ENCODE assay signal across 18 cellular contexts in genomic region chr1:109628540-109629321, GRCh38. TPM values are rescaled to one million over a fixed set of nuclear protein-coding genes. Genes with fewer than 3 reads are reported as not detected.
DNase-seq lines count a peak whose midpoint lies in the region; ATAC-seq and TF ChIP-seq lines count a peak whose summit lies in the region.
"Had no signal": no experiment of that assay in that cellular context is flagged by ENCODE, and none has a peak within 500 bp of the region (broad histone marks: within the 10 kb centered on the region; RNA-seq: fewer than 3 reads in every experiment).

No MANE protein-coding gene starts in this region.

- no peak for TF ChIP-seq CTCF in colonic mucosa (IDR thresholded peaks at IDR 0.05)
- no peak for TF ChIP-seq CTCF in natural killer cell (IDR thresholded peaks at IDR 0.05)

- no peak overlapping the region for H3K56ac ChIP-seq in mesendoderm (ENCODE audit: low read length)

- WGBS in mesendoderm (ENCODE audit: extremely low coverage, insufficient coverage, low lambda C conversion rate), result no CpG with 5 or more reads among the region's 23 CpGs

- intact Hi-C loops in colonic mucosa (cut with DNase I) (no loop called here), natural killer cell (cut with micrococcal nuclease) (no loop called here)

- peaks cover 7 to 18% of the 10 kb centered on the region in 2 donors for H3K4me1 Mint-ChIP-seq in natural killer cell

- no peak overlapping the region for H3K23ac ChIP-seq in mesendoderm (ENCODE audit: low read length)

- no peak overlapping the region for H3K9ac ChIP-seq in colonic mucosa (ENCODE audit: low read depth in 2 of 2, low read length in 2 of 2)
- no peak overlapping the region for H3K9ac ChIP-seq in mesendoderm (ENCODE audit: low read length)

- no peak overlapping the region for H4K8ac ChIP-seq in mesendoderm (ENCODE audit: low read depth, low read length)

- H3K4me2 ChIP-seq in mesendoderm (ENCODE audit: low read length), result no peak overlapping the region

- H3K4me3 ChIP-seq in colonic mucosa, result no peak overlapping the region
- no peak overlapping the region for H3K4me3 ChIP-seq in mesendoderm (ENCODE audit: low read length)
- H3K4me3 ChIP-seq: ovary, SJSA1, skin epidermis had no signal

- no peak overlapping the region for H2BK15ac ChIP-seq in mesendoderm (replicated peaks; ENCODE audit: low read depth)

- no peak overlapping the region for H4K5ac ChIP-seq in mesendoderm (ENCODE audit: low read length)

- H3K36me3 ChIP-seq in colonic mucosa (no peaks in the 10 kb centered on the region), mesendoderm (ENCODE audit: control insufficient read depth, insufficient read depth, low read length) (peaks cover 6% of the 10 kb centered on the region)
- H3K36me3 ChIP-seq: ovary had no signal

- H3K27me3 Mint-ChIP-seq in natural killer cell (ENCODE audit: low read depth in 2 of 2), result no peaks in the 10 kb centered on the region
- H3K27me3 Mint-ChIP-seq: CD4-positive, alpha-beta memory T cell; stimulated activated naive CD8-positive, alpha-beta T cell treated with anti-CD3 and anti-CD28 coated beads, Interleukin-15, Interleukin-2, amounts not matched to agents 100 ng/mL and 50 ng/mL, for 24 hours had no signal

- peaks cover 4% of the 10 kb centered on the region for H3K79me1 ChIP-seq in mesendoderm (ENCODE audit: low read length)

- no peak overlapping the region for H3K4ac ChIP-seq in mesendoderm (ENCODE audit: low read depth, low read length)

- H3K9me3 ChIP-seq in colonic mucosa, result no peaks in the 10 kb centered on the region
- H3K9me3 ChIP-seq: ovary, SJSA1 had no signal

- H3K27ac Mint-ChIP-seq in natural killer cell, result peak overlapping the region in 1 of 2 donors; percentile 35
- H3K27ac Mint-ChIP-seq: stimulated activated naive CD8-positive, alpha-beta T cell treated with anti-CD3 and anti-CD28 coated beads, Interleukin-15, Interleukin-2, amounts not matched to agents 100 ng/mL and 50 ng/mL, for 24 hours had no signal

- H3K27ac ChIP-seq in colonic mucosa (no peak overlapping the region), mesendoderm (ENCODE audit: low read depth, low read length) (no peak overlapping the region)
- H3K27ac ChIP-seq: ovary, SJSA1, skin epidermis, WERI-Rb-1 had no signal

- no peak overlapping the region for H2BK5ac ChIP-seq in mesendoderm (ENCODE audit: low read length)

- no peak overlapping the region for H3K18ac ChIP-seq in mesendoderm (ENCODE audit: low read length)

- H3K4me1 ChIP-seq in colonic mucosa (peaks cover 11% of the 10 kb centered on the region), mesendoderm (ENCODE audit: control insufficient read depth, low read depth, low read length) (no peaks in the 10 kb centered on the region)
- H3K4me1 ChIP-seq: SJSA1 had no signal

- peak; percentile 42 for DNase-seq in NCI-H2196 (lab: John Stamatoyannopoulos, UW; ENCODE audit: unreplicated experiment)
- no peak for DNase-seq in NCI-H2196 treated with DMSO at 0.1 percent for 48 hours (lab: John Stamatoyannopoulos, UW; ENCODE audit: unreplicated experiment)
- peak; percentile 70 for DNase-seq in M059J (ENCODE audit: low read depth)
- DNase-seq in colonic mucosa, result peak; percentile 22
- DNase-seq in mesendoderm, result peak; percentile 66
- DNase-seq in natural killer cell, result no peak
- no peak for DNase-seq in cerebellar nuclear complex (lab: John Stamatoyannopoulos, UW)
- no peak for DNase-seq in NCI-H2227 treated with DMSO at 0.1 percent for 48 hours (lab: John Stamatoyannopoulos, UW)
- DNase-seq: CD4-positive, alpha-beta memory T cell; GDM1; NCI-H2081 treated with DMSO at 0.1 percent for 48 hours; WERI-Rb-1 had no signal

- H2BK120ac ChIP-seq in mesendoderm (ENCODE audit: low read depth, low read length), result no peak overlapping the region

- no peaks in the 10 kb centered on the region for H3K27me3 ChIP-seq in colonic mucosa
- H3K27me3 ChIP-seq in mesendoderm (ENCODE audit: insufficient read depth, low read length, poor library complexity), result no peaks in the 10 kb centered on the region
- H3K27me3 ChIP-seq: ovary, SJSA1 had no signal

- H3K9me3 Mint-ChIP-seq in natural killer cell, result no peaks in the 10 kb centered on the region
- H3K9me3 Mint-ChIP-seq: CD4-positive, alpha-beta memory T cell; stimulated activated naive CD8-positive, alpha-beta T cell treated with anti-CD3 and anti-CD28 coated beads, Interleukin-15, Interleukin-2, amounts not matched to agents 100 ng/mL and 50 ng/mL, for 24 hours had no signal

- no peak overlapping the region for H3K4me3 Mint-ChIP-seq in natural killer cell
- H3K4me3 Mint-ChIP-seq: CD4-positive, alpha-beta memory T cell; stimulated activated naive CD8-positive, alpha-beta T cell treated with anti-CD3 and anti-CD28 coated beads, Interleukin-15, Interleukin-2, amounts not matched to agents 100 ng/mL and 50 ng/mL, for 24 hours had no signal

- H3K79me2 ChIP-seq in mesendoderm (ENCODE audit: control insufficient read depth, insufficient read depth, low read length), result peaks cover 2% of the 10 kb centered on the region

- no peaks in the 10 kb centered on the region for H3K36me3 Mint-ChIP-seq in natural killer cell

- no peak overlapping the region for H2AK5ac ChIP-seq in mesendoderm (ENCODE audit: low read length)

- ATAC-seq in natural killer cell, result no peak

RNA-seq across cellular contexts. Expression of gene AMPD2, which starts 9.1 kb away (rescaled TPM):
- total RNA-seq in M059J (2014; rRNA removed; shearing (Covaris generic)), result 86.0 and 106 TPM in 2 replicates
- 10 to 100 TPM; 28.0 to 60.3 TPM for total RNA-seq in colonic mucosa
- polyA plus RNA-seq in mesendoderm (2013, experiment 1 of 2), result 26.9 TPM
- 26.2 TPM for polyA plus RNA-seq in mesendoderm (2013, experiment 2 of 2)
- 100 to 1,000 TPM; 200 to 271 (median 243) TPM for total RNA-seq in natural killer cell

RNA-seq across cellular contexts. Expression of gene GNAT2, which starts 9.3 kb away (rescaled TPM):
- 0.12 TPM in 1 of 2 replicates, not detected in the other for total RNA-seq in M059J (2014; rRNA removed; shearing (Covaris generic))
- total RNA-seq in colonic mucosa, result under 1 TPM in 1 of 2 donors, not detected in 1; 0.32 TPM
- polyA plus RNA-seq in mesendoderm (2013, experiment 1 of 2), result 0.13 TPM
- polyA plus RNA-seq in mesendoderm (2013, experiment 2 of 2), result 0.25 TPM
- total RNA-seq in natural killer cell, result not detected
- total RNA-seq: CD4-positive, alpha-beta memory T cell; ovary; urinary bladder had no signal
- polyA plus RNA-seq: CD4-positive, alpha-beta memory T cell; ovary; urinary bladder had no signal

RNA-seq across cellular contexts. Expression of gene GSTM4, which starts 27.2 kb away (rescaled TPM):
- total RNA-seq in M059J (2014; rRNA removed; shearing (Covaris generic)), result 23.8 and 37.4 TPM in 2 replicates
- total RNA-seq in colonic mucosa (10 to 100 TPM; 62.6 to 77.4 TPM), natural killer cell (10 to 100 TPM; 20.5 to 48.8 (median 47.1) TPM)
- polyA plus RNA-seq in mesendoderm (2013, experiment 1 of 2), result 9.2 TPM
- 9.5 TPM for polyA plus RNA-seq in mesendoderm (2013, experiment 2 of 2)

RNA-seq across cellular contexts. Expression of gene GSTM2, which starts 39.1 kb away (rescaled TPM):
- total RNA-seq in M059J (2014; rRNA removed; shearing (Covaris generic)), result 10.7 and 17.4 TPM in 2 replicates
- 10 to 100 TPM; 18.5 to 20.7 TPM for total RNA-seq in colonic mucosa
- 10.1 TPM for polyA plus RNA-seq in mesendoderm (2013, experiment 1 of 2)
- 10.5 TPM for polyA plus RNA-seq in mesendoderm (2013, experiment 2 of 2)
- total RNA-seq in natural killer cell, result 100 to 1,000 TPM; 142 to 315 (median 205) TPM

RNA-seq across cellular contexts. Expression of gene GSTM1, which starts 58.9 kb away (rescaled TPM):
- total RNA-seq in M059J (2014; rRNA removed; shearing (Covaris generic)), result not detected in 2 replicates
- total RNA-seq in colonic mucosa (10 to 100 TPM in 1 of 2 donors, not detected in 1; 46.1 TPM), natural killer cell (10 to 100 TPM in 2 of 3 donors, not detected in 1; 31.9 to 34.7 TPM)
- polyA plus RNA-seq in mesendoderm (2013, experiment 1 of 2), result 25.3 TPM
- 23.1 TPM for polyA plus RNA-seq in mesendoderm (2013, experiment 2 of 2)
- total RNA-seq: CD4-positive, alpha-beta memory T cell; dermis microvascular lymphatic vessel endothelial cell; urinary bladder had no signal

Comparison
In these comparisons a context has a peak if more than half of its experiments do, and no peak if none do; other contexts are left out.
1. DNase-seq: peak in NCI-H2196 (single experiment), M059J (single experiment), colonic mucosa (single experiment) and mesendoderm (single experiment); none in NCI-H2196 treated with DMSO at 0.1 percent for 48 hours (single experiment), natural killer cell (single experiment), cerebellar nuclear complex (0 of 2) and NCI-H2227 treated with DMSO at 0.1 percent for 48 hours (single experiment).